ENCODE assay signal across 8 cellular contexts in genomic region chr5:81963544-81963943, GRCh38.
"Had no signal": no experiment of that assay in that cellular context is flagged by ENCODE, and none has a peak within 500 bp of the region (broad histone marks: within the 10 kb centered on the region; RNA-seq: fewer than 3 reads in every experiment).

No MANE protein-coding gene starts in this region.

- DNase-seq: H9, HCEC 1CT, HFFc6, KG1 had no signal

- FAIRE-seq: H1, H54 had no signal

- H3K4me3 ChIP-seq: GM23338 had no signal

- H3K27ac ChIP-seq: HL-60 had no signal

- ATAC-seq: GM23338 had no signal

- H2AFZ ChIP-seq: GM23338 had no signal

- H3K4me2 ChIP-seq: GM23338 had no signal
